Comparison of ENCODE assay signal across 1 cellular context in the genomic region with DNA sequence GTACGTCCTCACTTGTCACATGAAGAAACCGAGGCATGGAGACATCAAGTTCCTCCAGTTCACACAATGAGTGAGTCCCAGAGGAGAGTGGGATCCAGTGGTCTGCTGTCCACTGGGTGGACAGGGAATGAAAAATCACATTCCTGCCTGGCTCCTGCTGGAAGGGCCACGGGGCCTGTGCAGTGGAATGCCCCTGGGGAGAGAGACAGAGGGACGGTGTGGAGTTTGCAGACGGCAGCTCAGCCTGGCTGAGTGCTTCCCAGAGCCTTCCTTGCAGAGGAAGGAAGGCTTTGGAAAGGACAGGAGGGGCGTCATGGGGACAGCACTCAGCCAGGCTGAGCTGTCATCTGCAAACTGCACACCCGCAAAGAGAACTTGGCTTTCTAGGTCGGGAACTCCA.
TF ChIP-seq lines count a peak whose summit lies in the region.

No MANE protein-coding gene starts in this region.

TF ChIP-seq in H1, 55 proteins besides CTCF, POLR2A, EP300 and RAD21 (continued from another document):
- no peak for TF ChIP-seq CTBP2 (IDR thresholded peaks at IDR 0.05; ENCODE audit: borderline replicate concordance, insufficient read depth, insufficient read length, low read length)
TF ChIP-seq in H1: peak in this region for 0.
